19 cellular contexts compared by ENCODE assay signal in genomic region chr19:15457701-15458484, GRCh38. TPM values are rescaled to one million over a fixed set of nuclear protein-coding genes. Genes with fewer than 3 reads are reported as not detected.
DNase-seq lines count a peak whose midpoint lies in the region; ATAC-seq, FAIRE-seq and TF ChIP-seq lines count a peak whose summit lies in the region.
"Had no signal": no experiment of that assay in that cellular context is flagged by ENCODE, and none has a peak within 500 bp of the region (broad histone marks: within the 10 kb centered on the region; RNA-seq: fewer than 3 reads in every experiment).

No MANE protein-coding gene starts in this region.

- H2AK5ac ChIP-seq in IMR-90 (ENCODE audit: low read depth, low read length), result no peak overlapping the region

- 3% methylated on average over 12 of the region's 54 CpGs; no CpG with 5 or more reads in 1 of the 2 experiments for WGBS in IMR-90 (ENCODE audit: extremely low coverage in 2 of 2, insufficient read length in 1 of 2), 2 experiments
- WGBS in esophagus muscularis mucosa, result 38% methylated on average over 33 of the region's 54 CpGs

- no peaks in the 10 kb centered on the region for H3K36me3 ChIP-seq in IMR-90 (ENCODE audit: control insufficient read depth, insufficient read depth, low read length)
- H3K36me3 ChIP-seq in esophagus muscularis mucosa, result no peaks in the 10 kb centered on the region
- H3K36me3 ChIP-seq in skeletal muscle satellite cell (ENCODE audit: insufficient read depth, low read length), result no peaks in the 10 kb centered on the region
- H3K36me3 ChIP-seq in lower lobe of right lung, result peaks cover 6% of the 10 kb centered on the region
- H3K36me3 ChIP-seq: ovary, tibial artery had no signal

- ATAC-seq in IMR-90 (ENCODE audit: low read depth) (no peak), lower lobe of right lung (no peak)
- ATAC-seq: left colon had no signal

- H3K4me3 ChIP-seq in IMR-90 (ENCODE audit: insufficient read depth, low read depth, low read length) (no peak overlapping the region), esophagus muscularis mucosa (peak overlapping the region; percentile 8 to 38 (median 28)), skeletal muscle satellite cell (ENCODE audit: low read length) (no peak overlapping the region), lower lobe of right lung (no peak overlapping the region)
- H3K4me3 ChIP-seq: ovary had no signal

- TF ChIP-seq POLR2A in IMR-90 (IDR thresholded peaks at IDR 0.05; ENCODE audit: low read depth, low read length), result no peak
- TF ChIP-seq POLR2A in esophagus muscularis mucosa (IDR thresholded peaks at IDR 0.05; ENCODE audit: low read depth), result no peak

- no peak overlapping the region for H3K23ac ChIP-seq in IMR-90 (ENCODE audit: low read depth, low read length)

- H3K27me3 ChIP-seq in IMR-90 (ENCODE audit: control insufficient read depth, insufficient read depth, low read length) (peaks cover 47% of the 10 kb centered on the region), esophagus muscularis mucosa (peaks cover 0 to 86% (median 32%) of the 10 kb centered on the region in 4 donors), skeletal muscle satellite cell (ENCODE audit: control insufficient read depth, insufficient read depth, low read length) (peaks cover 60% of the 10 kb centered on the region), lower lobe of right lung (ENCODE audit: low read depth) (peaks cover 34% of the 10 kb centered on the region)
- H3K27me3 ChIP-seq: ovary had no signal

- no peaks in the 10 kb centered on the region for H3K9me3 ChIP-seq in IMR-90 (ENCODE audit: control insufficient read depth, insufficient read depth, low read length)
- H3K9me3 ChIP-seq in esophagus muscularis mucosa, result no peaks in the 10 kb centered on the region
- no peaks in the 10 kb centered on the region for H3K9me3 ChIP-seq in skeletal muscle satellite cell (replicated peaks; ENCODE audit: low read length)
- no peaks in the 10 kb centered on the region for H3K9me3 ChIP-seq in lower lobe of right lung
- H3K9me3 ChIP-seq: ovary, tibial artery had no signal

- no peak for TF ChIP-seq RAD21 in IMR-90 (IDR thresholded peaks at IDR 0.05; ENCODE audit: low read length)

- DNase-seq in D721Med (ENCODE audit: insufficient read length, low spot score), result peak; percentile 15
- DNase-seq in IMR-90, result no peak
- DNase-seq in esophagus muscularis mucosa (ENCODE audit: extremely low spot score), result no peak
- DNase-seq in lower lobe of right lung, result no peak
- no peak for DNase-seq in germinal center (ENCODE audit: low spot score)
- DNase-seq in globus pallidus (ENCODE audit: low spot score), result no peak
- DNase-seq: activated CD4-positive, CD25-positive, alpha-beta regulatory T cell; central memory CD4-positive, alpha-beta T cell; effector CD8-positive, alpha-beta T cell; left colon; NCI-H1694 treated with DMSO at 0.1 percent for 48 hours; Right ventricle myocardium superior; tibial artery had no signal

- no peak for TF ChIP-seq CTCF in D721Med (IDR thresholded peaks at IDR 0.05; ENCODE audit: insufficient read depth, missing control alignments)
- no peak for TF ChIP-seq CTCF in IMR-90 (conservative IDR thresholded peaks at IDR 0.05; ENCODE audit: low read depth, low read length)
- no peak for TF ChIP-seq CTCF in esophagus muscularis mucosa (IDR thresholded peaks at IDR 0.05)
- no peak for TF ChIP-seq CTCF in lower lobe of right lung (IDR thresholded peaks at IDR 0.05)

- H4K8ac ChIP-seq in IMR-90 (ENCODE audit: low read depth in 2 of 2, low read length in 2 of 2), result no peak overlapping the region

- no peak for TF ChIP-seq EP300 in esophagus muscularis mucosa (IDR thresholded peaks at IDR 0.05)

- H3K4me1 ChIP-seq in IMR-90 (ENCODE audit: control insufficient read depth, insufficient read depth, low read length), result peaks cover 3% of the 10 kb centered on the region; the same call in 1 of the 2 replicates
- H3K4me1 ChIP-seq in esophagus muscularis mucosa, result peaks cover 15 to 31% (median 27%) of the 10 kb centered on the region in 4 donors
- H3K4me1 ChIP-seq in skeletal muscle satellite cell (ENCODE audit: control insufficient read depth, insufficient read depth, low read length), result peaks cover 6% of the 10 kb centered on the region
- H3K4me1 ChIP-seq in lower lobe of right lung, result peaks cover 6% of the 10 kb centered on the region

- BruUV-seq in IMR-90 (replicated peaks; lab: Mats Ljungman, UMichigan), result no TSS peak

- H4K5ac ChIP-seq in IMR-90 (ENCODE audit: low read depth, low read length), result no peak overlapping the region

- POLR2A ChIA-PET in IMR-90 (lab: Charles Lee; ENCODE audit: unreplicated experiment), result no interaction called here

- no peak overlapping the region for H2BK20ac ChIP-seq in IMR-90 (ENCODE audit: low read depth, low read length)

- dilution Hi-C loops in IMR-90 (cut with HindIII; ENCODE audit: low sequenced_read_pairs, unreplicated experiment), result no loop called here

- H3K4me2 ChIP-seq in IMR-90 (ENCODE audit: low read depth, low read length), result no peak overlapping the region
- peak overlapping the region; percentile 59 for H3K4me2 ChIP-seq in skeletal muscle satellite cell (ENCODE audit: low read length)

- no peak overlapping the region for H3K9ac ChIP-seq in IMR-90 (ENCODE audit: low read depth, low read length)
- no peak overlapping the region for H3K9ac ChIP-seq in skeletal muscle satellite cell (ENCODE audit: low read depth, low read length)

- H2BK5ac ChIP-seq in IMR-90 (ENCODE audit: low read depth, low read length, poor library complexity, severe bottlenecking), result no peak overlapping the region

- peaks cover 6% of the 10 kb centered on the region; the same call in 1 of the 2 replicates for H3K9me1 ChIP-seq in IMR-90 (ENCODE audit: insufficient read depth, low read length)

- H2BK120ac ChIP-seq in IMR-90 (ENCODE audit: low read depth, low read length), result no peak overlapping the region

- no peak overlapping the region for H3K14ac ChIP-seq in IMR-90 (replicated peaks; ENCODE audit: low read depth, low read length)

- no peak overlapping the region for H2AK9ac ChIP-seq in IMR-90 (replicated peaks; ENCODE audit: low read depth, low read length, poor library complexity)

- CTCF ChIA-PET in IMR-90 (lab: Yijun Ruan, JAX), result no interaction called here

- FAIRE-seq in D721Med (lab: Jason Lieb, UNC), result no peak

- no peak overlapping the region for H3K4ac ChIP-seq in IMR-90 (ENCODE audit: low read depth, low read length)

- intact Hi-C loops in IMR-90 (cut with micrococcal nuclease) (loop anchor here (10.0 kb wide), 1 partner anchor 97 kb away; no protein-coding TSS in a partner anchor), esophagus muscularis mucosa (cut with DNase I) (loop anchor here (10.0 kb wide), 2 partner anchors 283 to 353 kb away; partner anchors contain the start of gene SYDE1), lower lobe of right lung (cut with DNase I) (no loop called here)

- H4K91ac ChIP-seq in IMR-90 (ENCODE audit: insufficient read depth, low read depth, low read length), result no peak overlapping the region

- in situ Hi-C loops in IMR-90 (cut with MboI; ENCODE audit: low sequenced_read_pairs), result no loop called here

- no peak overlapping the region for H3K56ac ChIP-seq in IMR-90 (ENCODE audit: extremely low read depth, insufficient read depth, low read length)

- H3K27ac ChIP-seq in IMR-90 (ENCODE audit: insufficient read depth, low read length) (no peak overlapping the region), esophagus muscularis mucosa (replicated peaks in 1 of 4) (no peak overlapping the region), lower lobe of right lung (no peak overlapping the region)
- H3K27ac ChIP-seq: ovary, skin epidermis, tibial artery had no signal

- no peaks in the 10 kb centered on the region for H3K79me1 ChIP-seq in IMR-90 (ENCODE audit: low read depth in 1 of 2, low read length in 2 of 2)

- H2AFZ ChIP-seq in IMR-90 (replicated peaks; ENCODE audit: low read length, poor library complexity), result peak overlapping the region; percentile 21

- H3K18ac ChIP-seq in IMR-90 (ENCODE audit: low read depth, low read length), result no peak overlapping the region

- no peak overlapping the region for H2BK15ac ChIP-seq in IMR-90 (ENCODE audit: low read depth, low read length)

- H4K20me1 ChIP-seq in IMR-90 (ENCODE audit: insufficient read depth, low read length), result no peaks in the 10 kb centered on the region

TF ChIP-seq in IMR-90, 13 proteins besides CTCF, POLR2A, EP300 and RAD21 (continues in another document):
- TF ChIP-seq FOS (IDR thresholded peaks at IDR 0.05; ENCODE audit: low read depth, low read length), result no peak

RNA-seq across cellular contexts. Expression of gene RASAL3, which starts 6.5 kb away (rescaled TPM):
- total RNA-seq in IMR-90 (2012; rRNA removed), result not detected in 2 replicates
- 0.07 TPM in 1 of 2 replicates, not detected in the other for polyA plus RNA-seq in IMR-90 (2012; rRNA removed)
- 0.04 and 0.05 TPM in 2 replicates for polyA plus RNA-seq in IMR-90 (2012; cell fraction: cytosol; rRNA removed)
- 0.05 and 0.07 TPM in 2 replicates for polyA plus RNA-seq in IMR-90 (2012; cell fraction: nucleus; rRNA removed; ENCODE audit: low replicate concordance)
- total RNA-seq in esophagus muscularis mucosa, result 1 to 10 TPM; 2.5 to 3.9 (median 2.8) TPM
- total RNA-seq in skeletal muscle satellite cell (2012; rRNA removed), result not detected in 2 replicates
- 15.0 TPM for total RNA-seq in lower lobe of right lung
- polyA plus RNA-seq: BJ had no signal

RNA-seq across cellular contexts. Expression of gene WIZ, which starts 8.1 kb away (rescaled TPM):
- 0.90 and 1.1 TPM in 2 replicates for total RNA-seq in IMR-90 (2012; rRNA removed)
- polyA plus RNA-seq in IMR-90 (2012; rRNA removed), result 27.1 and 31.6 TPM in 2 replicates
- 13.7 and 31.4 TPM in 2 replicates for polyA plus RNA-seq in IMR-90 (2012; cell fraction: cytosol; rRNA removed)
- polyA plus RNA-seq in IMR-90 (2012; cell fraction: nucleus; rRNA removed; ENCODE audit: low replicate concordance), result 38.0 and 74.0 TPM in 2 replicates
- total RNA-seq in esophagus muscularis mucosa, result 10 to 100 TPM; 36.1 to 74.3 (median 50.3) TPM
- total RNA-seq in skeletal muscle satellite cell (2012; rRNA removed), result 9.4 and 10.7 TPM in 2 replicates
- 25.2 TPM for total RNA-seq in lower lobe of right lung

RNA-seq across cellular contexts. Expression of gene PGLYRP2, which starts 21.4 kb away (rescaled TPM):
- total RNA-seq in IMR-90 (2012; rRNA removed) (not detected in 2 replicates), esophagus muscularis mucosa (not detected), lower lobe of right lung (not detected)
- not detected in 2 replicates for polyA plus RNA-seq in IMR-90 (2012; rRNA removed)
- polyA plus RNA-seq in IMR-90 (2012; cell fraction: cytosol; rRNA removed), result not detected in 2 replicates
- polyA plus RNA-seq in IMR-90 (2012; cell fraction: nucleus; rRNA removed; ENCODE audit: low replicate concordance), result not detected in 2 replicates
- not detected in 2 replicates for total RNA-seq in skeletal muscle satellite cell (2012; rRNA removed)
- total RNA-seq: activated CD8-positive, alpha-beta memory T cell treated with anti-CD3 and anti-CD28 coated beads for 36 hours; left colon; Right ventricle myocardium superior had no signal
- polyA plus RNA-seq: BJ, ovary had no signal

RNA-seq across cellular contexts. Expression of gene AKAP8L, which starts 39.1 kb away (rescaled TPM):
- total RNA-seq in IMR-90 (2012; rRNA removed) (40.8 and 44.6 TPM in 2 replicates), esophagus muscularis mucosa (10 to 100 TPM; 52.8 to 87.8 (median 69.4) TPM), lower lobe of right lung (94.2 TPM)
- 41.0 and 43.1 TPM in 2 replicates for polyA plus RNA-seq in IMR-90 (2012; rRNA removed)
- polyA plus RNA-seq in IMR-90 (2012; cell fraction: cytosol; rRNA removed), result 18.5 and 19.3 TPM in 2 replicates
- 207 and 357 TPM in 2 replicates for polyA plus RNA-seq in IMR-90 (2012; cell fraction: nucleus; rRNA removed; ENCODE audit: low replicate concordance)
- total RNA-seq in skeletal muscle satellite cell (2012; rRNA removed), result 48.5 and 50.7 TPM in 2 replicates

RNA-seq across cellular contexts. Expression of gene CYP4F22, which starts 50.4 kb away (rescaled TPM):
- not detected in 2 replicates for total RNA-seq in IMR-90 (2012; rRNA removed)
- polyA plus RNA-seq in IMR-90 (2012; rRNA removed), result not detected in 2 replicates
- polyA plus RNA-seq in IMR-90 (2012; cell fraction: cytosol; rRNA removed), result not detected in 2 replicates
- polyA plus RNA-seq in IMR-90 (2012; cell fraction: nucleus; rRNA removed; ENCODE audit: low replicate concordance), result not detected in 2 replicates
- total RNA-seq in esophagus muscularis mucosa, result not detected
- not detected in 2 replicates for total RNA-seq in skeletal muscle satellite cell (2012; rRNA removed)
- 0.24 TPM for total RNA-seq in lower lobe of right lung
- total RNA-seq: left colon, M059J, Right ventricle myocardium superior had no signal
- polyA plus RNA-seq: BJ had no signal

Comparison
In these comparisons a context has a peak if more than half of its experiments do, and no peak if none do; other contexts are left out.
1. H3K4me3 ChIP-seq: peak in esophagus muscularis mucosa (4 of 4); none in IMR-90 (single experiment), skeletal muscle satellite cell (single experiment) and lower lobe of right lung (single experiment).
2. RNA of gene WIZ, which starts 8.1 kb away (total RNA-seq): 36.1 to 74.3 TPM in esophagus muscularis mucosa and 25.2 TPM in lower lobe of right lung (single experiment); 0.90 to 1.1 TPM in IMR-90; every median in the first group is over 10 times any median in the second.